Comparison of ENCODE assay signal across 7 cellular contexts in genomic region chr17:59565171-59565958, GRCh38. TPM values are rescaled to one million over a fixed set of nuclear protein-coding genes. Genes with fewer than 3 reads are reported as not detected.
DNase-seq lines count a peak whose midpoint lies in the region; ATAC-seq and TF ChIP-seq lines count a peak whose summit lies in the region.

DHX40 (plus strand) TSS chr17:59565610; CDS start chr17:59565672, 62 bp downstream.

- in situ Hi-C loops in T47D (cut with HindIII; ENCODE audit: low pct_unique_long_range_greater_than_20kb, low sequenced_read_pairs) = no loop called here

- peaks cover 0 to 1% (median 0%) of the 10 kb centered on the region in 3 donors for H3K36me3 ChIP-seq in skeletal muscle tissue (ENCODE audit: control insufficient read depth in 3 of 3, insufficient read depth in 3 of 3, low read length in 3 of 3)

- peak; percentile 69 for TF ChIP-seq POLR2A in GM18526 (IDR thresholded peaks at IDR 0.05; ENCODE audit: extremely low read depth, insufficient read length)

- peak within 1 kb of the TSS; percentile 91 to 97 (median 96) for H3K9ac ChIP-seq in skeletal muscle tissue (ENCODE audit: low read depth in 1 of 3, low read length in 3 of 3)

- H3K27ac ChIP-seq in VCaP (peak within 1 kb of the TSS; percentile 69), skeletal muscle tissue (ENCODE audit: low read depth, low read length) (peak within 1 kb of the TSS; percentile 91)

- H3K4me1 ChIP-seq in skeletal muscle tissue (ENCODE audit: control insufficient read depth in 3 of 3, insufficient read depth in 3 of 3, low read length in 3 of 3) = peaks cover 9 to 16% (median 10%) of the 10 kb centered on the region in 3 donors

- H3K4me3 ChIP-seq in iPS-18c (ENCODE audit: insufficient read depth, low read depth, low read length) (peak within 1 kb of the TSS; percentile 100), skeletal muscle tissue (ENCODE audit: low read length in 3 of 3) (peak within 1 kb of the TSS; percentile 99)

- H3K27me3 ChIP-seq in skeletal muscle tissue (ENCODE audit: control insufficient read depth in 3 of 3, insufficient read depth in 3 of 3, low read length in 3 of 3) = no peaks in the 10 kb centered on the region

- TF ChIP-seq CTCF in VCaP (conservative IDR thresholded peaks at IDR 0.05) = no peak

- H3K9me3 ChIP-seq in iPS-18c (ENCODE audit: control insufficient read depth, insufficient read depth, low read length) (no peaks in the 10 kb centered on the region), skeletal muscle tissue (ENCODE audit: control insufficient read depth in 3 of 3, low read length in 3 of 3) (no peaks in the 10 kb centered on the region)

- ATAC-seq in HG03103 (IDR thresholded peaks at IDR 0.05; ENCODE audit: low read depth, unreplicated experiment) = peak; percentile 68

- DNase-seq in NCI-H2196 treated with DMSO at 0.1 percent for 48 hours (lab: John Stamatoyannopoulos, UW; ENCODE audit: unreplicated experiment) = peak; percentile 89
- DNase-seq in T47D (ENCODE audit: low read depth in 1 of 2, low spot score in 1 of 2) = peak; percentile 84 to 98

RNA-seq across cellular contexts. Expression of gene DHX40, which starts in this region (rescaled TPM):
- 54.3 TPM for total RNA-seq in skeletal muscle tissue

Comparison
In these comparisons a context has a peak if more than half of its experiments do, and no peak if none do; other contexts are left out.
1. Peak in every context shown above with its lines: DNase-seq, ATAC-seq, H3K4me3 ChIP-seq and H3K27ac ChIP-seq.